Comparison of ENCODE assay signal across 1 cellular context in the genomic region with DNA sequence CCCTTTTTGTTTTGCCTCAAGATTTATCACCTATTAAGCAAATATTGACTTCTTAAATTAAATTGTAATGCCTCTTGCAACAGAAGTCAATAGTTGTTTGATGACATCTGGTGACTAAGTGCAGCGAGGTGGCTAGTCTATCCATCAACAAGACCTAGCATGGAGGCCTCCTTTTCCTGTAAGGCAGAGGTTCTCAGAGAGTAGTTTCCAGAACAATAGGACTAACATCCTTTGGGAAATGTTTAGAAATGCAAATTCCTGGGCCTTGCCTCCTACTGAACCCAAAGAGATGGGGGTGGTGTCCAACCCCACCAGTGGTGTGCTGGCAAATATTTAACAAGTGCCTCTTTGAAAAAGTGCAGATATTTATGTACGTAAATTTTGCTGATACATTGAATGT.
TF ChIP-seq lines count a peak whose summit lies in the region.

No MANE protein-coding gene starts in this region.

TF ChIP-seq in H1, 55 proteins besides CTCF, POLR2A, EP300 and RAD21:
- TF ChIP-seq CBX8 (IDR thresholded peaks at IDR 0.05; ENCODE audit: borderline replicate concordance, low read depth, low read length) (no peak), CTBP2 (IDR thresholded peaks at IDR 0.05; ENCODE audit: borderline replicate concordance, insufficient read depth, insufficient read length, low read length) (no peak), JUN (IDR thresholded peaks at IDR 0.05; ENCODE audit: low read depth, low read length) (no peak), KDM1A (IDR thresholded peaks at IDR 0.05; ENCODE audit: borderline replicate concordance, low read length) (no peak), CHD2 (IDR thresholded peaks at IDR 0.05; ENCODE audit: low read length) (no peak), SIRT6 (IDR thresholded peaks at IDR 0.05; ENCODE audit: low read length) (no peak), BCL11A (IDR thresholded peaks at IDR 0.05; ENCODE audit: low read depth in 2 of 2, low read length in 2 of 2) (no peak)
